8 cellular contexts compared by ENCODE assay signal in the genomic region with DNA sequence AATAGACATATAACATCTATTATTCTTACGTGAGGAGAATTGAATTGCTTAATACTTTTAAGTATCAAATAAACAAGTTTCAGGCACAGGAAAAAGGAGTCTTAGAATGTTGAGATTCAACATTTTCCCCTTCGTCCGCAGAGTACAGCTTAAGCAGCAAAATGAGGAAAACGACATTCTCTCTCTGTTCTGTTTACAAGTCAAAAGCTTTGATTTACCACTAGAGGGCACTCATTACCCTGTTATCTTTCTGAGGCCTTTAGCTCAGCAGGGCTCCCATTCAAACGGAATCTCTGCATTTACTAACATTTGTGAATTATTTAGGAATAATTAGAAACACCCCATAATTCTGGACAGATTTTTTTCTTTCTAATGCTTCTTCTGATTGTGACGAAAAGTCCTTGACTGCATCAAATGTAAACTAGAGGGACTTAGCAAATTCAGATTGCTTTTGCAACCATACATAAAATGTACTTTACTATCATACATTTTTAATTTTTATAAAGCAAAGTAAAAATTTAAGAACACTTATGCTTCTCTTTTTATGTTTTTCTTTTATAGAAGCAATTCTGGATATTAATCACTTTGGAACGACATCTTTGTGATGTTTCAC.
DNase-seq lines count a peak whose midpoint lies in the region; ATAC-seq, FAIRE-seq and TF ChIP-seq lines count a peak whose summit lies in the region.

No MANE protein-coding gene starts in this region.

- TF ChIP-seq CTCF in AG09319 (IDR thresholded peaks at IDR 0.05; ENCODE audit: low read depth, low read length) (peak; percentile 68), RWPE2 (IDR thresholded peaks at IDR 0.05; ENCODE audit: poor library complexity, severe bottlenecking) (peak; percentile 72)

- no peak overlapping the region for H3K27ac ChIP-seq in RWPE2 (ENCODE audit: poor library complexity, severe bottlenecking)

- no peak for TF ChIP-seq POLR2A in GM12891 (IDR thresholded peaks at IDR 0.05; ENCODE audit: low read depth, low read length)

- ATAC-seq in HG02623 (IDR thresholded peaks at IDR 0.05; ENCODE audit: unreplicated experiment) (peak; percentile 90), RWPE2 (ENCODE audit: low read depth) (peak; percentile 86), HG02970 (IDR thresholded peaks at IDR 0.05; ENCODE audit: low FRiP score, unreplicated experiment) (no peak)

- H3K4me3 ChIP-seq in RWPE2 (ENCODE audit: severe bottlenecking), result no peak overlapping the region

- H3K9me3 ChIP-seq in RWPE2 (ENCODE audit: severe bottlenecking), result no peaks in the 10 kb centered on the region

- FAIRE-seq in GM12891 (lab: Jason Lieb, UNC) (peak; percentile 75), endometrium (lab: Jason Lieb, UNC) (peak; percentile 93)

- no peaks in the 10 kb centered on the region for H3K36me3 ChIP-seq in RWPE2 (ENCODE audit: low read depth)

- H3K27me3 ChIP-seq in RWPE2 (ENCODE audit: insufficient read depth, poor library complexity, severe bottlenecking), result no peaks in the 10 kb centered on the region

- DNase-seq in AG09319 (ENCODE audit: extremely low read depth, low read depth) (peak; percentile 36), GM12891 (ENCODE audit: insufficient read length, low spot score) (peak; percentile 38), MV-4-11 (lab: John Stamatoyannopoulos, UW) (peak; percentile 57), RWPE2 (ENCODE audit: low spot score) (no peak), midbrain (lab: John Stamatoyannopoulos, UW) (peak; percentile 87)

- H3K4me1 ChIP-seq in RWPE2 (ENCODE audit: insufficient read depth, poor library complexity, severe bottlenecking), result peaks cover 3% of the 10 kb centered on the region

TF ChIP-seq in GM12891, 5 proteins besides CTCF, POLR2A, EP300 and RAD21:
- TF ChIP-seq SPI1 (IDR thresholded peaks at IDR 0.05; ENCODE audit: low read depth, low read length), result no peak
- TF ChIP-seq POLR2AphosphoS5 (IDR thresholded peaks at IDR 0.05; ENCODE audit: low read depth, low read length), result no peak
- no peak for TF ChIP-seq PAX5 (IDR thresholded peaks at IDR 0.05; ENCODE audit: insufficient read depth, low read length, severe bottlenecking)
- TF ChIP-seq POU2F2 (IDR thresholded peaks at IDR 0.05; ENCODE audit: low read depth, low read length), result no peak
